ENCODE assay signal across 8 cellular contexts in the genomic region with DNA sequence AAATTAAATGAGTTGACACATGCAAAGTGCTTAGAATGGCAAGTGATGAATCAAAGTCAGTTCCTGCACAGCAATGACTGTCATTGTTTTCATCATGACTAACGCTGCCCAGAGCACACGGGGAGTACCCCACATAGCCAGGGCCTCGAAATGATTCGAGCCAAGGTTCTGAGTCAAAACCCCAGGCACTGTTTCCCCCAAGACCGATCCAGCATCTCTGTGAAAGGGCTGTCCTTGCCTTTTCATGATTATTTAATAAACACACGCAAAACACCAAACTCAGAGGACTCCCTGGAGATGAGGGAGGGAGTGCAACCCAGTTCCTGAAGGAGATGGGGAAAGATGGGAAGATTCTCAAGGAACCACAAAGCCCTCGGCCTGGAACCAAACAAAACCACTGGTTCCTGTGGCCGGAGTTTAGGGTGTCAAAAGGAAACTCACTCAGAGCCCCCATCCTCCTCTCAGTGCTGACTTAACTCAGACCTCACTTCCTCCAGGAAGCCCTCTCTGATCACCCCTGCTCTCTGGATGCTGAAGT. TPM values are rescaled to one million over a fixed set of nuclear protein-coding genes. Genes with fewer than 3 reads are reported as not detected.
DNase-seq lines count a peak whose midpoint lies in the region; ATAC-seq, FAIRE-seq and TF ChIP-seq lines count a peak whose summit lies in the region.

No MANE protein-coding gene starts in this region.

- DNase-seq in RCC 7860 (ENCODE audit: low spot score), result peak; percentile 83
- DNase-seq in adipocyte (ENCODE audit: low read depth), result peak; percentile 45
- no peak for DNase-seq in mucosa of descending colon
- no peak for DNase-seq in upper lobe of left lung
- no peak for DNase-seq in NCI-H1417 (lab: John Stamatoyannopoulos, UW)
- DNase-seq in NCI-H69 (lab: John Stamatoyannopoulos, UW), result no peak
- DNase-seq in heart right ventricle, result no peak

- peaks cover 3% of the 10 kb centered on the region for H3K4me1 ChIP-seq in adipocyte (ENCODE audit: control insufficient read depth, insufficient read depth, low read length)
- H3K4me1 ChIP-seq in mucosa of descending colon (ENCODE audit: low read depth), result no peaks in the 10 kb centered on the region
- peaks cover 42 to 78% (median 60%) of the 10 kb centered on the region in 4 donors for H3K4me1 ChIP-seq in upper lobe of left lung
- peaks cover 0 to 75% (median 20%) of the 10 kb centered on the region in 9 donors for H3K4me1 ChIP-seq in heart right ventricle

- TF ChIP-seq CTCF in mucosa of descending colon (IDR thresholded peaks at IDR 0.05) (no peak), upper lobe of left lung (IDR thresholded peaks at IDR 0.05) (no peak), heart right ventricle (IDR thresholded peaks at IDR 0.05) (no peak)

- 33 to 38% methylated on average over 8 of the region's 8 CpGs for WGBS in upper lobe of left lung, 2 donors
- 71 to 80% methylated on average over 8 of the region's 8 CpGs for WGBS in heart right ventricle, 2 donors

- no peaks in the 10 kb centered on the region for H3K36me3 ChIP-seq in adipocyte (ENCODE audit: control insufficient read depth, insufficient read depth, low read length, severe bottlenecking)
- H3K36me3 ChIP-seq in mucosa of descending colon (ENCODE audit: low read depth), result no peaks in the 10 kb centered on the region
- peaks cover 0 to 9% (median 0%) of the 10 kb centered on the region in 4 donors for H3K36me3 ChIP-seq in upper lobe of left lung
- H3K36me3 ChIP-seq in heart right ventricle, result peaks cover 0 to 27% (median 0%) of the 10 kb centered on the region in 9 donors

- TF ChIP-seq POLR2A in upper lobe of left lung (IDR thresholded peaks at IDR 0.05), result no peak

- no peak overlapping the region for H3K4me3 ChIP-seq in adipocyte (ENCODE audit: low read length)
- H3K4me3 ChIP-seq in mucosa of descending colon, result no peak overlapping the region
- H3K4me3 ChIP-seq in upper lobe of left lung, result peak overlapping the region in 3 of 4 donors; percentile 62 to 86 (median 82)
- peak overlapping the region in 1 of 10 donors; percentile 88 for H3K4me3 ChIP-seq in heart right ventricle

- H3K27me3 ChIP-seq in adipocyte (replicated peaks; ENCODE audit: control insufficient read depth, insufficient read depth, low read length) (peaks cover 8% of the 10 kb centered on the region), upper lobe of left lung (peaks cover 0 to 3% (median 0%) of the 10 kb centered on the region in 4 donors), heart right ventricle (no peaks in the 10 kb centered on the region)

- no peak overlapping the region for H3K9ac ChIP-seq in adipocyte (ENCODE audit: low read length)

- TF ChIP-seq EP300 in upper lobe of left lung (IDR thresholded peaks at IDR 0.05), result no peak

- ATAC-seq in GM19395 (IDR thresholded peaks at IDR 0.05; ENCODE audit: unreplicated experiment) (peak; percentile 44), mucosa of descending colon (peak; percentile 27), upper lobe of left lung (ENCODE audit: low FRiP score in 2 of 2) (no peak), heart right ventricle (no peak)

- H3K9me3 ChIP-seq in adipocyte (ENCODE audit: control insufficient read depth, low read length), result no peaks in the 10 kb centered on the region
- no peaks in the 10 kb centered on the region for H3K9me3 ChIP-seq in mucosa of descending colon
- no peaks in the 10 kb centered on the region for H3K9me3 ChIP-seq in upper lobe of left lung
- no peaks in the 10 kb centered on the region for H3K9me3 ChIP-seq in heart right ventricle

- intact Hi-C loops in mucosa of descending colon (cut with DNase I, micrococcal nuclease), result no loop called here
- intact Hi-C loops in heart right ventricle (cut with DNase I), result loop anchor here in 5 of 10 donors (5.0 to 10.0 kb wide), 4 partner anchors 69 to 169 kb away; no protein-coding TSS in a partner anchor

- H3K27ac ChIP-seq in upper lobe of left lung, result peak overlapping the region; percentile 89 to 95 (median 93)
- H3K27ac ChIP-seq in heart right ventricle, result peak overlapping the region in 3 of 10 donors; percentile 0 to 97 (median 12)

- peak; percentile 62 for FAIRE-seq in RCC 7860 (lab: Jason Lieb, UNC)

RNA-seq across cellular contexts. Expression of a gene that starts 3.8 kb away (rescaled TPM):
- total RNA-seq in mucosa of descending colon, result 10 to 100 TPM in 2 of 3 donors, 1 to 10 TPM in 1; 9.9 to 14.1 (median 13.5) TPM
- total RNA-seq in upper lobe of left lung, result 100 to 1,000 TPM in 2 of 6 donors, 10 to 100 TPM in 4; 42.8 to 177 (median 74.6) TPM
- total RNA-seq in heart right ventricle, result 10 to 100 TPM in 4 of 10 donors, 1 to 10 TPM in 6; 4.6 to 23.4 (median 8.5) TPM
- 10 to 100 TPM in 1 of 2 donors, 1 to 10 TPM in 1; 9.0 to 11.9 TPM for polyA plus RNA-seq in heart right ventricle

Comparison
In these comparisons a context has a peak if more than half of its experiments do, and no peak if none do; other contexts are left out.
1. ATAC-seq: peak in GM19395 (single experiment) and mucosa of descending colon (single experiment); none in upper lobe of left lung (0 of 2) and heart right ventricle (0 of 8).
2. DNase-seq: peak in RCC 7860 (single experiment) and adipocyte (single experiment); none in mucosa of descending colon (0 of 3), upper lobe of left lung (0 of 2), NCI-H1417 (0 of 3), NCI-H69 (single experiment) and heart right ventricle (0 of 2).
3. H3K4me3 ChIP-seq: peak in upper lobe of left lung (3 of 4); none in adipocyte (single experiment) and mucosa of descending colon (single experiment).